21 cellular contexts compared by ENCODE assay signal in genomic region chr3:8778475-8778874, GRCh38. TPM values are rescaled to one million over a fixed set of nuclear protein-coding genes. Genes with fewer than 3 reads are reported as not detected.
DNase-seq lines count a peak whose midpoint lies in the region; ATAC-seq, FAIRE-seq and TF ChIP-seq lines count a peak whose summit lies in the region.
"Had no signal": no experiment of that assay in that cellular context is flagged by ENCODE, and none has a peak within 500 bp of the region (broad histone marks: within the 10 kb centered on the region; RNA-seq: fewer than 3 reads in every experiment).

No MANE protein-coding gene starts in this region.

- H3K4me3 ChIP-seq in HepG2 (replicated peaks in 1 of 3; ENCODE audit: insufficient read depth in 1 of 3, low read depth in 2 of 3, low read length in 3 of 3) (no peak overlapping the region), right lobe of liver (no peak overlapping the region), epithelial cell of esophagus (ENCODE audit: low read length) (no peak overlapping the region), endodermal cell (ENCODE audit: low read length) (no peak overlapping the region)
- H3K4me3 ChIP-seq: HAP-1, PC-9, SJCRH30 had no signal

- no peak overlapping the region for H3K4me2 ChIP-seq in HepG2 (ENCODE audit: low read depth, low read length)
- H3K4me2 ChIP-seq: KMS-11, PC-9 had no signal

- TF ChIP-seq POLR2A in HepG2 (IDR thresholded peaks at IDR 0.05; ENCODE audit: insufficient read depth in 1 of 2, low read depth in 2 of 2, low read length in 2 of 2) (no peak), right lobe of liver (IDR thresholded peaks at IDR 0.05) (no peak)

- no peaks in the 10 kb centered on the region for H4K20me1 ChIP-seq in HepG2 (ENCODE audit: insufficient read depth, low read length)

- H3K36me3 ChIP-seq in HepG2 (replicated peaks in 1 of 2; ENCODE audit: control insufficient read depth in 1 of 2, insufficient read depth in 2 of 2, low read length in 2 of 2): no peaks in the 10 kb centered on the region
- H3K36me3 ChIP-seq in right lobe of liver: no peaks in the 10 kb centered on the region
- no peaks in the 10 kb centered on the region for H3K36me3 ChIP-seq in endodermal cell (ENCODE audit: control insufficient read depth, insufficient read depth, low read length)
- H3K36me3 ChIP-seq: HAP-1, SJCRH30 had no signal

- H3K27ac ChIP-seq in HepG2 (ENCODE audit: extremely low read length, insufficient read depth, low read length) (no peak overlapping the region), right lobe of liver (no peak overlapping the region), endodermal cell (ENCODE audit: low read depth, low read length) (no peak overlapping the region)
- H3K27ac ChIP-seq: KMS-11, PC-9, SJCRH30 had no signal

- H3K9me3 Mint-ChIP-seq in endodermal cell: no peaks in the 10 kb centered on the region
- H3K9me3 Mint-ChIP-seq: CD4-positive, alpha-beta T cell had no signal

- H2AFZ ChIP-seq in HepG2 (ENCODE audit: low read length): no peak overlapping the region
- H2AFZ ChIP-seq: PC-9 had no signal

- POLR2A ChIA-PET in HepG2 (lab: Yijun Ruan, JAX): no interaction called here

- CTCF ChIA-PET in HepG2 (lab: Yijun Ruan, JAX; ENCODE audit: low intra/inter-chr PET ratio, low total read pairs): no interaction called here

- peaks cover 7% of the 10 kb centered on the region for H3K27me3 Mint-ChIP-seq in endodermal cell (ENCODE audit: insufficient read depth)

- no peaks in the 10 kb centered on the region for H3K79me2 ChIP-seq in HepG2 (ENCODE audit: insufficient read depth, low read length)

- 30% methylated on average over 5 of the region's 5 CpGs for WGBS in HepG2 (ENCODE audit: low lambda C conversion rate)
- WGBS in right lobe of liver (ENCODE audit: insufficient coverage, low coverage, low lambda C conversion rate, missing lambda C conversion rate): no CpG with 5 or more reads among the region's 5 CpGs
- WGBS in endodermal cell (ENCODE audit: insufficient coverage in 1 of 2, insufficient read length in 1 of 2), 2 experiments: 88 to 95% methylated on average over 4 to 5 of the region's 5 CpGs

- H3K27me3 ChIP-seq in HepG2 (ENCODE audit: control insufficient read depth in 1 of 2, insufficient read depth in 2 of 2, low read length in 2 of 2) (no peaks in the 10 kb centered on the region), right lobe of liver (no peaks in the 10 kb centered on the region), endodermal cell (ENCODE audit: control insufficient read depth, insufficient read depth, low read length, poor library complexity, severe bottlenecking) (no peaks in the 10 kb centered on the region)
- H3K27me3 ChIP-seq: SJCRH30 had no signal

- no peak overlapping the region for H3K4me3 Mint-ChIP-seq in endodermal cell
- H3K4me3 Mint-ChIP-seq: CD4-positive, alpha-beta T cell had no signal

- intact Hi-C loops in HepG2 (cut with micrococcal nuclease; ENCODE audit: unreplicated experiment) (no loop called here), right lobe of liver (cut with DNase I) (no loop called here)

- no peak overlapping the region for H3K9ac ChIP-seq in HepG2 (ENCODE audit: insufficient read depth, low read depth, low read length)
- H3K9ac ChIP-seq in endodermal cell (ENCODE audit: extremely low read depth, low read length, poor library complexity, severe bottlenecking): no peak overlapping the region
- H3K9ac ChIP-seq: KMS-11 had no signal

- in situ Hi-C loops in HepG2 (cut with HindIII; ENCODE audit: extremely low pct_ligation_motif_present, low pct_unique_long_range_greater_than_20kb) (no loop called here), KBM-7 (cut with MboI; ENCODE audit: low pct_unique_long_range_greater_than_20kb, low sequenced_read_pairs) (no loop called here)

- H3K4me1 ChIP-seq in HepG2 (ENCODE audit: insufficient read depth, low read length) (peaks cover 12% of the 10 kb centered on the region; the same call in 1 of the 2 replicates), right lobe of liver (no peaks in the 10 kb centered on the region), endodermal cell (ENCODE audit: control insufficient read depth, insufficient read depth, low read length) (no peaks in the 10 kb centered on the region)
- H3K4me1 ChIP-seq: Caco-2, HAP-1, SJCRH30 had no signal

- no peak for TF ChIP-seq EP300 in HepG2 (IDR thresholded peaks at IDR 0.05; ENCODE audit: low read depth in 2 of 2, low read length in 2 of 2)
- TF ChIP-seq EP300 in HepG2 (CRISPR knock-in tag; IDR thresholded peaks at IDR 0.05; ENCODE audit: borderline replicate concordance): no peak

- DNase-seq in HepG2 (ENCODE audit: low spot score) (no peak), right lobe of liver (no peak), M059J (ENCODE audit: low read depth) (peak; percentile 59), epithelial cell of esophagus (ENCODE audit: low read depth) (peak; percentile 81), KBM-7 (no peak), endodermal cell (no peak), DMS114 treated with DMSO at 0.1 percent for 48 hours (lab: John Stamatoyannopoulos, UW; ENCODE audit: unreplicated experiment) (no peak), amygdala (lab: John Stamatoyannopoulos, UW) (no peak)
- DNase-seq: Caco-2; CD4-positive, alpha-beta T cell; NCI-H1417 treated with DMSO at 0.1 percent for 48 hours; NCI-H1930; NCI-H226; NCI-H524; NCI-H82; PC-9; SJCRH30 had no signal

- ATAC-seq in HepG2 (no peak), right lobe of liver (no peak)

- no peak for TF ChIP-seq CTCF in HepG2 (CRISPR knock-in tag; IDR thresholded peaks at IDR 0.05)
- TF ChIP-seq CTCF in right lobe of liver (IDR thresholded peaks at IDR 0.05): no peak
- TF ChIP-seq CTCF in epithelial cell of esophagus (IDR thresholded peaks at IDR 0.05; ENCODE audit: insufficient read depth, low read depth, low read length, missing control alignments): no peak
- no peak for TF ChIP-seq CTCF in endodermal cell (conservative IDR thresholded peaks at IDR 0.05)

- no peak overlapping the region for H3K27ac Mint-ChIP-seq in endodermal cell
- H3K27ac Mint-ChIP-seq: CD4-positive, alpha-beta T cell had no signal

- H3K4me1 Mint-ChIP-seq in endodermal cell: peaks cover 15% of the 10 kb centered on the region

- FAIRE-seq in HepG2 (lab: Jason Lieb, UNC): no peak

- no peaks in the 10 kb centered on the region for H3K36me3 Mint-ChIP-seq in endodermal cell (ENCODE audit: low read depth)

- BruUV-seq in HepG2 (replicated peaks; lab: Mats Ljungman, UMichigan): no TSS peak

- TF ChIP-seq RAD21 in HepG2 (CRISPR knock-in tag; IDR thresholded peaks at IDR 0.05): no peak

- no peaks in the 10 kb centered on the region for H3K9me3 ChIP-seq in HepG2 (ENCODE audit: low read length)
- H3K9me3 ChIP-seq in right lobe of liver: no peaks in the 10 kb centered on the region
- H3K9me3 ChIP-seq in endodermal cell (ENCODE audit: control insufficient read depth, low read length): no peaks in the 10 kb centered on the region
- H3K9me3 ChIP-seq: Caco-2, HAP-1, SJCRH30 had no signal

RNA-seq across cellular contexts. Expression of gene OXTR, which starts 9.1 kb away (rescaled TPM):
- total RNA-seq in HepG2 (2016; rRNA removed; fragmentation: Illumina TruSeq; extraction: Trizol) (0.88 and 0.95 TPM in 2 replicates), right lobe of liver (under 1 TPM; 0.04 to 0.31 (median 0.20) TPM), endodermal cell (10 to 100 TPM; 10.6 to 13.1 TPM)
- total RNA-seq in HepG2 (2016; cell fraction: cytosol; rRNA removed; fragmentation: Illumina TruSeq; extraction: Trizol; ENCODE audit: low read depth): 0.10 and 0.44 TPM in 2 replicates
- 0.68 and 0.95 TPM in 2 replicates for total RNA-seq in HepG2 (2016; cell fraction: insoluble cytoplasmic fraction; rRNA removed; fragmentation: Illumina TruSeq; extraction: Trizol)
- total RNA-seq in HepG2 (2016; cell fraction: membrane; rRNA removed; fragmentation: Illumina TruSeq; extraction: Trizol): 0.38 and 0.49 TPM in 2 replicates
- total RNA-seq in HepG2 (2016; cell fraction: nucleus; rRNA removed; fragmentation: Illumina TruSeq; extraction: Trizol): 1.8 and 2.1 TPM in 2 replicates
- 0.36 and 0.39 TPM in 2 replicates for polyA plus RNA-seq in HepG2 (2011; rRNA removed)
- polyA plus RNA-seq in HepG2 (2011; cell fraction: cytosol; rRNA removed): 0.17 and 0.19 TPM in 2 replicates
- polyA plus RNA-seq in HepG2 (2011; cell fraction: nucleus; rRNA removed): 1.0 and 1.2 TPM in 2 replicates
- 0.24 and 0.37 TPM in 2 replicates for polyA plus RNA-seq in HepG2 (2012)
- 0.07 and 0.12 TPM in 2 replicates for polyA plus RNA-seq in HepG2 (2016; cell fraction: cytosol; fragmentation: Illumina TruSeq; extraction: Trizol; ENCODE audit: low read depth)
- 0.88 and 1.1 TPM in 2 replicates for polyA plus RNA-seq in HepG2 (2016; cell fraction: insoluble cytoplasmic fraction; fragmentation: Illumina TruSeq; extraction: Trizol; ENCODE audit: low read depth)
- 0.18 and 0.26 TPM in 2 replicates for polyA plus RNA-seq in HepG2 (2016; cell fraction: membrane; fragmentation: Illumina TruSeq; extraction: Trizol; ENCODE audit: low read depth)
- polyA plus RNA-seq in HepG2 (2016; cell fraction: nucleus; fragmentation: Illumina TruSeq; extraction: Trizol; ENCODE audit: insufficient read depth, low read depth): 3.6 and 4.1 TPM in 2 replicates
- 1.1 and 3.6 TPM in 2 replicates for polyA minus RNA-seq in HepG2 (2011; rRNA and poly(A)+ RNA removed; ENCODE audit: low replicate concordance)
- 0.09 and 0.40 TPM in 2 replicates for polyA minus RNA-seq in HepG2 (2011; cell fraction: cytosol; rRNA and poly(A)+ RNA removed)
- 0.37 and 1.0 TPM in 2 replicates for polyA minus RNA-seq in HepG2 (2011; cell fraction: nucleus; rRNA and poly(A)+ RNA removed)
- total RNA-seq in M059J (2014; rRNA removed; shearing (Covaris generic)): 47.6 and 68.4 TPM in 2 replicates
- polyA plus RNA-seq in endodermal cell (2013, experiment 1 of 2): 8.5 TPM
- 10.4 TPM for polyA plus RNA-seq in endodermal cell (2013, experiment 2 of 2)

RNA-seq across cellular contexts. Expression of gene CAV3, which starts 44.9 kb away (rescaled TPM):
- not detected in 2 replicates for total RNA-seq in HepG2 (2016; rRNA removed; fragmentation: Illumina TruSeq; extraction: Trizol)
- total RNA-seq in HepG2 (2016; cell fraction: cytosol; rRNA removed; fragmentation: Illumina TruSeq; extraction: Trizol; ENCODE audit: low read depth): not detected in 2 replicates
- not detected in 2 replicates for total RNA-seq in HepG2 (2016; cell fraction: insoluble cytoplasmic fraction; rRNA removed; fragmentation: Illumina TruSeq; extraction: Trizol)
- total RNA-seq in HepG2 (2016; cell fraction: membrane; rRNA removed; fragmentation: Illumina TruSeq; extraction: Trizol): not detected in 2 replicates
- not detected in 2 replicates for total RNA-seq in HepG2 (2016; cell fraction: nucleus; rRNA removed; fragmentation: Illumina TruSeq; extraction: Trizol)
- polyA plus RNA-seq in HepG2 (2011; rRNA removed): not detected in 2 replicates
- polyA plus RNA-seq in HepG2 (2011; cell fraction: cytosol; rRNA removed): not detected in 2 replicates
- polyA plus RNA-seq in HepG2 (2011; cell fraction: nucleus; rRNA removed): not detected in 2 replicates
- not detected in 2 replicates for polyA plus RNA-seq in HepG2 (2012)
- not detected in 2 replicates for polyA plus RNA-seq in HepG2 (2016; cell fraction: cytosol; fragmentation: Illumina TruSeq; extraction: Trizol; ENCODE audit: low read depth)
- polyA plus RNA-seq in HepG2 (2016; cell fraction: insoluble cytoplasmic fraction; fragmentation: Illumina TruSeq; extraction: Trizol; ENCODE audit: low read depth): not detected in 2 replicates
- polyA plus RNA-seq in HepG2 (2016; cell fraction: membrane; fragmentation: Illumina TruSeq; extraction: Trizol; ENCODE audit: low read depth): not detected in 2 replicates
- polyA plus RNA-seq in HepG2 (2016; cell fraction: nucleus; fragmentation: Illumina TruSeq; extraction: Trizol; ENCODE audit: insufficient read depth, low read depth): not detected in 2 replicates
- not detected in 2 replicates for polyA minus RNA-seq in HepG2 (2011; rRNA and poly(A)+ RNA removed; ENCODE audit: low replicate concordance)
- polyA minus RNA-seq in HepG2 (2011; cell fraction: cytosol; rRNA and poly(A)+ RNA removed): not detected in 2 replicates
- polyA minus RNA-seq in HepG2 (2011; cell fraction: nucleus; rRNA and poly(A)+ RNA removed): not detected in 2 replicates
- not detected for total RNA-seq in right lobe of liver
- total RNA-seq in M059J (2014; rRNA removed; shearing (Covaris generic)): not detected in 2 replicates
- not detected for total RNA-seq in endodermal cell
- polyA plus RNA-seq in endodermal cell (2013, experiment 1 of 2): not detected
- polyA plus RNA-seq in endodermal cell (2013, experiment 2 of 2): not detected
- total RNA-seq: A172; Caco-2; CD4-positive, alpha-beta T cell; G401 had no signal

Comparison
In these comparisons a context has a peak if more than half of its experiments do, and no peak if none do; other contexts are left out.
1. DNase-seq: peak in M059J (single experiment) and epithelial cell of esophagus (single experiment); none in HepG2 (single experiment), right lobe of liver (0 of 3), KBM-7 (single experiment), endodermal cell (single experiment), DMS114 treated with DMSO at 0.1 percent for 48 hours (single experiment) and amygdala (0 of 56).